ENCODE assay signal across 24 cellular contexts in the genomic region with DNA sequence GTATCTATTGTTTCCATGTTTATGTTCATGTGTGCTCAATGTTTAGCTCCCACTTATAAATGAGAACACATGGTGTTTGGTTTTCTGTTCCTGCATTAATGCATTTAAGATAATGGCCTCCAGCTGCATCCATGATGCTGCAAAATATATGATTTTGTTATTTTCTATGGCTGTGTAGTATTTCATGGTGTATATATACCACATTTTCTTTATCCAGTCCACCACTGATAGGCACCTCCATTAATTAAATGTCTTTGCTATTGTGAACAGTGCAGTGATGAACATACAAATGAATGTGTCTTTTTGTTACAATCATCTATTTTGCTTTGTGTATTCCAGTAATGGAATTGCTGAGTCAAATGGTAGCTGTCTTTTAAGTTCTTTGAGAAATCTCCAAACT.
DNase-seq lines count a peak whose midpoint lies in the region; ATAC-seq and TF ChIP-seq lines count a peak whose summit lies in the region.
"Had no signal": no experiment of that assay in that cellular context is flagged by ENCODE, and none has a peak within 500 bp of the region (broad histone marks: within the 10 kb centered on the region; RNA-seq: fewer than 3 reads in every experiment).

No MANE protein-coding gene starts in this region.

- no peaks in the 10 kb centered on the region for H3K36me3 ChIP-seq in SK-N-SH (replicated peaks in 1 of 2; ENCODE audit: control insufficient read depth in 1 of 2, insufficient read depth in 2 of 2, low read length in 1 of 2)
- H3K36me3 ChIP-seq: BE2C, BLaER1 had no signal

- POLR2A ChIA-PET in SK-N-SH (lab: Yijun Ruan, JAX), result no interaction called here

- peaks cover 0 to 11% of the 10 kb centered on the region in 2 experiments; a peak in 1 of 4 replicates for H3K4me1 ChIP-seq in SK-N-SH (ENCODE audit: control insufficient read depth in 1 of 2, insufficient read depth in 2 of 2, low read depth in 1 of 2, low read length in 1 of 2)
- H3K4me1 ChIP-seq: BLaER1 had no signal

- TF ChIP-seq RAD21 in SK-N-SH (IDR thresholded peaks at IDR 0.05; ENCODE audit: low read length), result no peak

- H3K9me3 Mint-ChIP-seq in mesothelial cell of epicardium, result peaks cover 20% of the 10 kb centered on the region
- peaks cover 4% of the 10 kb centered on the region for H3K9me3 Mint-ChIP-seq in nephron

- H3K27me3 ChIP-seq in SK-N-SH (ENCODE audit: insufficient read depth), result no peaks in the 10 kb centered on the region
- H3K27me3 ChIP-seq: BE2C, BLaER1 had no signal

- no peaks in the 10 kb centered on the region for H3K9me3 ChIP-seq in SK-N-SH
- H3K9me3 ChIP-seq: BE2C, BLaER1 had no signal

- no peak overlapping the region for H3K4me2 ChIP-seq in SK-N-SH
- H3K4me2 ChIP-seq: BLaER1 had no signal

- no peak for TF ChIP-seq EP300 in SK-N-SH (IDR thresholded peaks at IDR 0.05; ENCODE audit: borderline replicate concordance in 1 of 2, low read depth in 1 of 2, low read length in 1 of 2)

- TF ChIP-seq CTCF in SK-N-SH (IDR thresholded peaks at IDR 0.05), result no peak
- no peak for TF ChIP-seq CTCF in mesothelial cell of epicardium (IDR thresholded peaks at IDR 0.05; ENCODE audit: unreplicated experiment)
- TF ChIP-seq CTCF in nephron (IDR thresholded peaks at IDR 0.05; ENCODE audit: unreplicated experiment in 3 of 3), result no peak

- H3K9me2 ChIP-seq in SK-N-SH, result no peaks in the 10 kb centered on the region

- no peaks in the 10 kb centered on the region for H3F3A ChIP-seq in SK-N-SH (replicated peaks; ENCODE audit: insufficient read depth)

- H3K27ac ChIP-seq in SK-N-SH (ENCODE audit: low read depth in 2 of 2, low read length in 1 of 2), result no peak overlapping the region
- H3K27ac ChIP-seq: BLaER1 had no signal

- no peaks in the 10 kb centered on the region for H4K20me1 ChIP-seq in SK-N-SH (ENCODE audit: insufficient read depth)
- H4K20me1 ChIP-seq: BLaER1 had no signal

- H3K36me3 Mint-ChIP-seq in mesothelial cell of epicardium, result peaks cover 7% of the 10 kb centered on the region
- peaks cover 6% of the 10 kb centered on the region for H3K36me3 Mint-ChIP-seq in nephron (ENCODE audit: low read depth)
- H3K36me3 Mint-ChIP-seq: CD14-positive monocyte; CD4-positive, alpha-beta memory T cell; CD4-positive, CD25-positive, alpha-beta regulatory T cell; CD8-positive, alpha-beta memory T cell had no signal

- no peaks in the 10 kb centered on the region for H3K79me2 ChIP-seq in SK-N-SH (ENCODE audit: insufficient read depth)

- no peak overlapping the region for H3K4me3 ChIP-seq in SK-N-SH (ENCODE audit: low read depth in 2 of 2, low read length in 1 of 2)
- H3K4me3 ChIP-seq: BLaER1, GM12878 had no signal

- no peak overlapping the region for H3K4me3 Mint-ChIP-seq in mesothelial cell of epicardium
- no peak overlapping the region for H3K4me3 Mint-ChIP-seq in nephron
- H3K4me3 Mint-ChIP-seq: CD14-positive monocyte; CD4-positive, alpha-beta memory T cell; CD4-positive, CD25-positive, alpha-beta regulatory T cell; CD8-positive, alpha-beta memory T cell had no signal

- H3K27me3 Mint-ChIP-seq in mesothelial cell of epicardium (ENCODE audit: low read depth) (no peaks in the 10 kb centered on the region), nephron (ENCODE audit: low read depth) (no peaks in the 10 kb centered on the region)
- H3K27me3 Mint-ChIP-seq: CD4-positive, alpha-beta memory T cell; CD4-positive, CD25-positive, alpha-beta regulatory T cell; CD8-positive, alpha-beta memory T cell had no signal

- H3K4me1 Mint-ChIP-seq in mesothelial cell of epicardium (peaks cover 50% of the 10 kb centered on the region), nephron (peaks cover 7% of the 10 kb centered on the region)
- H3K4me1 Mint-ChIP-seq: CD4-positive, alpha-beta memory T cell; CD4-positive, CD25-positive, alpha-beta regulatory T cell; CD8-positive, alpha-beta memory T cell had no signal

- DNase-seq in SK-N-SH (no peak), mesothelial cell of epicardium (ENCODE audit: low spot score in 2 of 2, unreplicated experiment in 2 of 2) (no peak), NCI-H1417 treated with DMSO at 0.1 percent for 48 hours (lab: John Stamatoyannopoulos, UW) (no peak)
- DNase-seq: 8988T; ACHN; BE2C; C1 segment of cervical spinal cord; CD4-positive, alpha-beta memory T cell; CD4-positive, CD25-positive, alpha-beta regulatory T cell; CD8-positive, alpha-beta memory T cell; COR-L47; DMS 273 treated with DMSO at 0.1 percent for 48 hours; DMS153; DMS53; DMS79; DND-41; EL; GDM1 had no signal

- H3K27ac Mint-ChIP-seq in mesothelial cell of epicardium (peak overlapping the region; percentile 90), nephron (peak overlapping the region; percentile 51 to 83 (median 59))
- H3K27ac Mint-ChIP-seq: CD14-positive monocyte; CD4-positive, alpha-beta memory T cell; CD4-positive, CD25-positive, alpha-beta regulatory T cell; CD8-positive, alpha-beta memory T cell had no signal

- CTCF ChIA-PET in SK-N-SH (lab: Yijun Ruan, JAX), result interaction anchor here (0.9 to 1.1 kb wide), 2 partner anchors 23 to 485 kb away, joined by 3 to 5 read pairs; no protein-coding TSS in a partner anchor

- no peak overlapping the region for H2AFZ ChIP-seq in SK-N-SH (ENCODE audit: low read depth)

- no peak for ATAC-seq in SK-N-SH treated with all-trans-retinoic acid at 6 μM for 48 hours
- no peak for ATAC-seq in HG02759 (IDR thresholded peaks at IDR 0.05; ENCODE audit: unreplicated experiment)
- ATAC-seq: GM12878 had no signal

- H3K9ac ChIP-seq in SK-N-SH, result no peak overlapping the region
- H3K9ac ChIP-seq: BLaER1 had no signal

TF ChIP-seq in SK-N-SH treated with all-trans-retinoic acid at 6 μM for 48 hours, 23 proteins besides CTCF, POLR2A, EP300 and RAD21 (continues in another document):
- TF ChIP-seq, protein P1, sequence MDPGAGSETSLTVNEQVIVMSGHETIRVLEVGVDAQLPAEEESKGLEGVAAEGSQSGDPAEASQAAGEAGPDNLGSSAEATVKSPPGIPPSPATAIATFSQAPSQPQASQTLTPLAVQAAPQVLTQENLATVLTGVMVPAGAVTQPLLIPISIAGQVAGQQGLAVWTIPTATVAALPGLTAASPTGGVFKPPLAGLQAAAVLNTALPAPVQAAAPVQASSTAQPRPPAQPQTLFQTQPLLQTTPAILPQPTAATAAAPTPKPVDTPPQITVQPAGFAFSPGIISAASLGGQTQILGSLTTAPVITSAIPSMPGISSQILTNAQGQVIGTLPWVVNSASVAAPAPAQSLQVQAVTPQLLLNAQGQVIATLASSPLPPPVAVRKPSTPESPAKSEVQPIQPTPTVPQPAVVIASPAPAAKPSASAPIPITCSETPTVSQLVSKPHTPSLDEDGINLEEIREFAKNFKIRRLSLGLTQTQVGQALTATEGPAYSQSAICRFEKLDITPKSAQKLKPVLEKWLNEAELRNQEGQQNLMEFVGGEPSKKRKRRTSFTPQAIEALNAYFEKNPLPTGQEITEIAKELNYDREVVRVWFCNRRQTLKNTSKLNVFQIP (CRISPR knock-in tag; IDR thresholded peaks at IDR 0.05; ENCODE audit: borderline replicate concordance, low read depth), result no peak
- no peak for TF ChIP-seq PPARA (CRISPR knock-in tag; IDR thresholded peaks at IDR 0.05; ENCODE audit: borderline replicate concordance)
- TF ChIP-seq ZNF8 (CRISPR knock-in tag; IDR thresholded peaks at IDR 0.05), result peak; percentile 75
- TF ChIP-seq ESRRG (CRISPR knock-in tag; IDR thresholded peaks at IDR 0.05), result no peak
- no peak for TF ChIP-seq RARB (CRISPR knock-in tag; IDR thresholded peaks at IDR 0.05)
- TF ChIP-seq OSR1 (CRISPR knock-in tag; IDR thresholded peaks at IDR 0.05), result no peak

TF ChIP-seq in SK-N-SH, 30 proteins besides CTCF, POLR2A, EP300 and RAD21:
- TF ChIP-seq NFIC (IDR thresholded peaks at IDR 0.05; ENCODE audit: borderline replicate concordance) (no peak), SIN3A (IDR thresholded peaks at IDR 0.05; ENCODE audit: borderline replicate concordance, low read depth, low read length) (no peak), FOXJ3 (CRISPR knock-in tag; IDR thresholded peaks at IDR 0.05) (no peak), NRF1 (IDR thresholded peaks at IDR 0.05; ENCODE audit: low read depth, low read length) (no peak), POLR2AphosphoS5 (IDR thresholded peaks at IDR 0.05; ENCODE audit: low read depth, low read length) (no peak), ZBTB33 (IDR thresholded peaks at IDR 0.05; ENCODE audit: borderline replicate concordance, low read depth) (no peak), FOSL2 (IDR thresholded peaks at IDR 0.05; ENCODE audit: borderline replicate concordance, low read depth) (no peak)
